Comparison of ENCODE assay signal across 1 cellular context in genomic region chr17:72125226-72125651, GRCh38.
A peak's percentile ranks its signal among the peaks of the same experiment; 100 is the strongest.
TF ChIP-seq lines count a peak whose summit lies in the region.

No MANE protein-coding gene starts in this region.

TF ChIP-seq in HepG2, 621 proteins besides CTCF, POLR2A, EP300 and RAD21 (continued from another document and continues in another):
- TF ChIP-seq PATZ1 (CRISPR knock-in tag; IDR thresholded peaks at IDR 0.05) (peak; percentile 69), TP53 (CRISPR knock-in tag; conservative IDR thresholded peaks at IDR 0.05) (no peak), ZNF251 (CRISPR knock-in tag; IDR thresholded peaks at IDR 0.05) (no peak), NFE2L1 (CRISPR knock-in tag; IDR thresholded peaks at IDR 0.05; ENCODE audit: borderline replicate concordance) (no peak), THRA (CRISPR knock-in tag; IDR thresholded peaks at IDR 0.05; ENCODE audit: borderline replicate concordance) (0 out of 2 replicates have a peak, but pooled peaks have one; percentile 9), ZNF343 (CRISPR knock-in tag; IDR thresholded peaks at IDR 0.05) (no peak), RAD51 (IDR thresholded peaks at IDR 0.05; ENCODE audit: borderline replicate concordance) (no peak), ZNF776 (CRISPR knock-in tag; IDR thresholded peaks at IDR 0.05) (no peak), GATAD1 (CRISPR knock-in tag; IDR thresholded peaks at IDR 0.05) (no peak), ATF4 (CRISPR knock-in tag; IDR thresholded peaks at IDR 0.05) (peak in 1 of 2 experiments; percentile 54; a peak in 2 of 4 replicates), FOXK1 (CRISPR knock-in tag; IDR thresholded peaks at IDR 0.05; ENCODE audit: borderline replicate concordance, low read depth) (no peak), ZNF160 (CRISPR knock-in tag; IDR thresholded peaks at IDR 0.05) (no peak), RFXANK (CRISPR knock-in tag; IDR thresholded peaks at IDR 0.05) (no peak), ZNF576 (CRISPR knock-in tag; IDR thresholded peaks at IDR 0.05) (no peak), KDM1A (CRISPR knock-in tag; IDR thresholded peaks at IDR 0.05) (0 out of 2 replicates have a peak, but pooled peaks have one; percentile 19), FOSL2 (CRISPR knock-in tag; IDR thresholded peaks at IDR 0.05) (peak; percentile 55), ZNF296 (CRISPR knock-in tag; conservative IDR thresholded peaks at IDR 0.05) (no peak), NFE2 (CRISPR knock-in tag; IDR thresholded peaks at IDR 0.05) (no peak), CBX5 (CRISPR knock-in tag; IDR thresholded peaks at IDR 0.05; ENCODE audit: borderline replicate concordance) (0 out of 2 replicates have a peak, but pooled peaks have one; percentile 22), ZNF432 (CRISPR knock-in tag; IDR thresholded peaks at IDR 0.05; ENCODE audit: borderline replicate concordance) (no peak), ZNF816 (CRISPR knock-in tag; IDR thresholded peaks at IDR 0.05; ENCODE audit: borderline replicate concordance) (no peak), DMAP1 (CRISPR knock-in tag; IDR thresholded peaks at IDR 0.05) (no peak), LCORL (IDR thresholded peaks at IDR 0.05) (no peak), LCORL (CRISPR knock-in tag; IDR thresholded peaks at IDR 0.05) (peak; percentile 55; the same call in 1 of the 2 replicates), ZKSCAN5 (CRISPR knock-in tag; IDR thresholded peaks at IDR 0.05) (no peak), FOXO1 (CRISPR knock-in tag; IDR thresholded peaks at IDR 0.05) (0 out of 2 replicates have a peak, but pooled peaks have one; percentile 32), ZNF747 (CRISPR knock-in tag; IDR thresholded peaks at IDR 0.05; ENCODE audit: borderline replicate concordance) (no peak), RBFOX2 (IDR thresholded peaks at IDR 0.05; ENCODE audit: low read depth, low read length) (peak; percentile 88), ZNF891 (CRISPR knock-in tag; IDR thresholded peaks at IDR 0.05) (no peak), ZNF709 (CRISPR knock-in tag; IDR thresholded peaks at IDR 0.05) (no peak), ZNF616 (CRISPR knock-in tag; IDR thresholded peaks at IDR 0.05; ENCODE audit: low read depth) (no peak), MLLT10 (CRISPR knock-in tag; IDR thresholded peaks at IDR 0.05) (no peak), CREB1 (IDR thresholded peaks at IDR 0.05) (no peak), CREB1 (CRISPR knock-in tag; IDR thresholded peaks at IDR 0.05) (no peak), TGIF2 (CRISPR knock-in tag; IDR thresholded peaks at IDR 0.05) (no peak; the same call in 1 of the 2 replicates), ZNF552 (CRISPR knock-in tag; IDR thresholded peaks at IDR 0.05; ENCODE audit: borderline replicate concordance) (no peak), AHR (CRISPR knock-in tag; IDR thresholded peaks at IDR 0.05) (no peak), ZSCAN12 (CRISPR knock-in tag; IDR thresholded peaks at IDR 0.05) (no peak), ZNF775 (CRISPR knock-in tag; IDR thresholded peaks at IDR 0.05; ENCODE audit: borderline replicate concordance) (0 out of 2 replicates have a peak, but pooled peaks have one; percentile 10)
- TF ChIP-seq, protein P1, sequence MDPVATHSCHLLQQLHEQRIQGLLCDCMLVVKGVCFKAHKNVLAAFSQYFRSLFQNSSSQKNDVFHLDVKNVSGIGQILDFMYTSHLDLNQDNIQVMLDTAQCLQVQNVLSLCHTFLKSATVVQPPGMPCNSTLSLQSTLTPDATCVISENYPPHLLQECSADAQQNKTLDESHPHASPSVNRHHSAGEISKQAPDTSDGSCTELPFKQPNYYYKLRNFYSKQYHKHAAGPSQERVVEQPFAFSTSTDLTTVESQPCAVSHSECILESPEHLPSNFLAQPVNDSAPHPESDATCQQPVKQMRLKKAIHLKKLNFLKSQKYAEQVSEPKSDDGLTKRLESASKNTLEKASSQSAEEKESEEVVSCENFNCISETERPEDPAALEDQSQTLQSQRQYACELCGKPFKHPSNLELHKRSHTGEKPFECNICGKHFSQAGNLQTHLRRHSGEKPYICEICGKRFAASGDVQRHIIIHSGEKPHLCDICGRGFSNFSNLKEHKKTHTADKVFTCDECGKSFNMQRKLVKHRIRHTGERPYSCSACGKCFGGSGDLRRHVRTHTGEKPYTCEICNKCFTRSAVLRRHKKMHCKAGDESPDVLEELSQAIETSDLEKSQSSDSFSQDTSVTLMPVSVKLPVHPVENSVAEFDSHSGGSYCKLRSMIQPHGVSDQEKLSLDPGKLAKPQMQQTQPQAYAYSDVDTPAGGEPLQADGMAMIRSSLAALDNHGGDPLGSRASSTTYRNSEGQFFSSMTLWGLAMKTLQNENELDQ (CRISPR knock-in tag; IDR thresholded peaks at IDR 0.05; ENCODE audit: borderline replicate concordance) = no peak
- TF ChIP-seq, protein P2, sequence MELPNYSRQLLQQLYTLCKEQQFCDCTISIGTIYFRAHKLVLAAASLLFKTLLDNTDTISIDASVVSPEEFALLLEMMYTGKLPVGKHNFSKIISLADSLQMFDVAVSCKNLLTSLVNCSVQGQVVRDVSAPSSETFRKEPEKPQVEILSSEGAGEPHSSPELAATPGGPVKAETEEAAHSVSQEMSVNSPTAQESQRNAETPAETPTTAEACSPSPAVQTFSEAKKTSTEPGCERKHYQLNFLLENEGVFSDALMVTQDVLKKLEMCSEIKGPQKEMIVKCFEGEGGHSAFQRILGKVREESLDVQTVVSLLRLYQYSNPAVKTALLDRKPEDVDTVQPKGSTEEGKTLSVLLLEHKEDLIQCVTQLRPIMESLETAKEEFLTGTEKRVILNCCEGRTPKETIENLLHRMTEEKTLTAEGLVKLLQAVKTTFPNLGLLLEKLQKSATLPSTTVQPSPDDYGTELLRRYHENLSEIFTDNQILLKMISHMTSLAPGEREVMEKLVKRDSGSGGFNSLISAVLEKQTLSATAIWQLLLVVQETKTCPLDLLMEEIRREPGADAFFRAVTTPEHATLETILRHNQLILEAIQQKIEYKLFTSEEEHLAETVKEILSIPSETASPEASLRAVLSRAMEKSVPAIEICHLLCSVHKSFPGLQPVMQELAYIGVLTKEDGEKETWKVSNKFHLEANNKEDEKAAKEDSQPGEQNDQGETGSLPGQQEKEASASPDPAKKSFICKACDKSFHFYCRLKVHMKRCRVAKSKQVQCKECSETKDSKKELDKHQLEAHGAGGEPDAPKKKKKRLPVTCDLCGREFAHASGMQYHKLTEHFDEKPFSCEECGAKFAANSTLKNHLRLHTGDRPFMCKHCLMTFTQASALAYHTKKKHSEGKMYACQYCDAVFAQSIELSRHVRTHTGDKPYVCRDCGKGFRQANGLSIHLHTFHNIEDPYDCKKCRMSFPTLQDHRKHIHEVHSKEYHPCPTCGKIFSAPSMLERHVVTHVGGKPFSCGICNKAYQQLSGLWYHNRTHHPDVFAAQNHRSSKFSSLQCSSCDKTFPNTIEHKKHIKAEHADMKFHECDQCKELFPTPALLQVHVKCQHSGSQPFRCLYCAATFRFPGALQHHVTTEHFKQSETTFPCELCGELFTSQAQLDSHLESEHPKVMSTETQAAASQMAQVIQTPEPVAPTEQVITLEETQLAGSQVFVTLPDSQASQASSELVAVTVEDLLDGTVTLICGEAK (IDR thresholded peaks at IDR 0.05) = no peak
- TF ChIP-seq, protein P2 (CRISPR knock-in tag; IDR thresholded peaks at IDR 0.05) = no peak
- TF ChIP-seq, protein P3, sequence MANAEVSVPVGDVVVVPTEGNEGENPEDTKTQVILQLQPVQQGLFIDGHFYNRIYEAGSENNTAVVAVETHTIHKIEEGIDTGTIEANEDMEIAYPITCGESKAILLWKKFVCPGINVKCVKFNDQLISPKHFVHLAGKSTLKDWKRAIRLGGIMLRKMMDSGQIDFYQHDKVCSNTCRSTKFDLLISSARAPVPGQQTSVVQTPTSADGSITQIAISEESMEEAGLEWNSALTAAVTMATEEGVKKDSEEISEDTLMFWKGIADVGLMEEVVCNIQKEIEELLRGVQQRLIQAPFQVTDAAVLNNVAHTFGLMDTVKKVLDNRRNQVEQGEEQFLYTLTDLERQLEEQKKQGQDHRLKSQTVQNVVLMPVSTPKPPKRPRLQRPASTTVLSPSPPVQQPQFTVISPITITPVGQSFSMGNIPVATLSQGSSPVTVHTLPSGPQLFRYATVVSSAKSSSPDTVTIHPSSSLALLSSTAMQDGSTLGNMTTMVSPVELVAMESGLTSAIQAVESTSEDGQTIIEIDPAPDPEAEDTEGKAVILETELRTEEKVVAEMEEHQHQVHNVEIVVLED (CRISPR knock-in tag; IDR thresholded peaks at IDR 0.05; ENCODE audit: borderline replicate concordance) = no peak
- TF ChIP-seq, protein P4, sequence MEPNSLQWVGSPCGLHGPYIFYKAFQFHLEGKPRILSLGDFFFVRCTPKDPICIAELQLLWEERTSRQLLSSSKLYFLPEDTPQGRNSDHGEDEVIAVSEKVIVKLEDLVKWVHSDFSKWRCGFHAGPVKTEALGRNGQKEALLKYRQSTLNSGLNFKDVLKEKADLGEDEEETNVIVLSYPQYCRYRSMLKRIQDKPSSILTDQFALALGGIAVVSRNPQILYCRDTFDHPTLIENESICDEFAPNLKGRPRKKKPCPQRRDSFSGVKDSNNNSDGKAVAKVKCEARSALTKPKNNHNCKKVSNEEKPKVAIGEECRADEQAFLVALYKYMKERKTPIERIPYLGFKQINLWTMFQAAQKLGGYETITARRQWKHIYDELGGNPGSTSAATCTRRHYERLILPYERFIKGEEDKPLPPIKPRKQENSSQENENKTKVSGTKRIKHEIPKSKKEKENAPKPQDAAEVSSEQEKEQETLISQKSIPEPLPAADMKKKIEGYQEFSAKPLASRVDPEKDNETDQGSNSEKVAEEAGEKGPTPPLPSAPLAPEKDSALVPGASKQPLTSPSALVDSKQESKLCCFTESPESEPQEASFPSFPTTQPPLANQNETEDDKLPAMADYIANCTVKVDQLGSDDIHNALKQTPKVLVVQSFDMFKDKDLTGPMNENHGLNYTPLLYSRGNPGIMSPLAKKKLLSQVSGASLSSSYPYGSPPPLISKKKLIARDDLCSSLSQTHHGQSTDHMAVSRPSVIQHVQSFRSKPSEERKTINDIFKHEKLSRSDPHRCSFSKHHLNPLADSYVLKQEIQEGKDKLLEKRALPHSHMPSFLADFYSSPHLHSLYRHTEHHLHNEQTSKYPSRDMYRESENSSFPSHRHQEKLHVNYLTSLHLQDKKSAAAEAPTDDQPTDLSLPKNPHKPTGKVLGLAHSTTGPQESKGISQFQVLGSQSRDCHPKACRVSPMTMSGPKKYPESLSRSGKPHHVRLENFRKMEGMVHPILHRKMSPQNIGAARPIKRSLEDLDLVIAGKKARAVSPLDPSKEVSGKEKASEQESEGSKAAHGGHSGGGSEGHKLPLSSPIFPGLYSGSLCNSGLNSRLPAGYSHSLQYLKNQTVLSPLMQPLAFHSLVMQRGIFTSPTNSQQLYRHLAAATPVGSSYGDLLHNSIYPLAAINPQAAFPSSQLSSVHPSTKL (CRISPR knock-in tag; IDR thresholded peaks at IDR 0.05) = peak; percentile 66
